37 cellular contexts compared by ENCODE assay signal in the genomic region with DNA sequence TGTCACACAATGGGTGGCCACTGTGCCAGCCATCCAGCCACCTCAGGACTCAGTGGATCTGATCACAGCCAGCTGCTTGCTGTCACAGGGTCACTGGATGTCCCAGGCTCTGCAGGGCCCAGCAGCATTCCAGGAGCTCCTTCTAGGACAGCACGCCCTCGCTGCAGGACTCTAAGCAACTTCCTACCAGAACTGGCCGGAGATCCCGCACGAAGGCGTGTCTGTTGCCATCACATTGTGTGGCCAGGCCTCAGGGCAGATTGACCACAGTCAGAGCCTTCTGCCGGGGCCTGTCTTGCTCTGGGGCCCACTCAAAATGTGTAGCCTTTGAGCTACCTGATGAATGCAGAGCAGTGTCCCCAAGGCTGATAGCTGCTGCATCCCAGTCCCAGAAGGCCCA. TPM values are rescaled to one million over a fixed set of nuclear protein-coding genes. Genes with fewer than 3 reads are reported as not detected.
"Had no signal": no experiment of that assay in that cellular context is flagged by ENCODE, and none has a peak within 500 bp of the region (broad histone marks: within the 10 kb centered on the region; RNA-seq: fewer than 3 reads in every experiment).

No MANE protein-coding gene starts in this region.

- ATAC-seq: activated CD8-positive, alpha-beta T cell treated with anti-CD3 and anti-CD28 coated beads for 36 hours; activated naive CD4-positive, alpha-beta T cell treated with anti-CD3 and anti-CD28 coated beads, Interleukin-2, amount 50 U/mL, for 72 hours; activated T-cell treated with anti-CD3 and anti-CD28 coated beads, Interleukin-2, amount 50 U/mL, for 4 hours; activated T-cell treated with anti-CD3 and anti-CD28 coated beads, Interleukin-2, amount 50 U/mL, for 72 hours; activated T-helper 17 cell treated with anti-CD3 and anti-CD28 coated beads, Interleukin-2, amount 50 U/mL, for 72 hours; body of pancreas had no signal

- DNase-seq: activated B cell treated with CpG ODN at 0.5 μM for 24 hours; activated CD4-positive, alpha-beta memory T cell treated with anti-CD3 and anti-CD28 coated beads for 36 hours; activated CD4-positive, alpha-beta T cell treated with anti-CD3 and anti-CD28 coated beads for 4 hours; activated CD4-positive, alpha-beta T cell treated with anti-CD3 and anti-CD28 coated beads, Interleukin-2, amount 10 ng/mL, durations not matched to agents 24 days and 14 days; activated CD4-positive, alpha-beta T cell treated with anti-CD3 and anti-CD28 coated beads, Interleukin-2, amount 50 U/mL, for 1 hour; activated CD4-positive, alpha-beta T cell treated with anti-CD3 and anti-CD28 coated beads, Interleukin-2, amount 50 U/mL, for 4 hours; activated CD4-positive, CD25-positive, alpha-beta regulatory T cell treated with anti-CD3 and anti-CD28 coated beads, Interleukin-2, amount 50 U/mL, for 72 hours; activated CD8-positive, alpha-beta memory T cell treated with anti-CD3 and anti-CD28 coated beads, Interleukin-2, amount 50 U/mL, for 4 hours; activated CD8-positive, alpha-beta T cell treated with anti-CD3 and anti-CD28 coated beads for 36 hours; activated effector memory CD4-positive, alpha-beta T cell treated with anti-CD3 and anti-CD28 coated beads, Interleukin-2, amount 50 U/mL, for 16 hours; activated gamma-delta T cell treated with Interleukin-2 at 50 U/mL for 16 hours; activated naive CD4-positive, alpha-beta T cell; activated naive CD4-positive, alpha-beta T cell treated with anti-CD3 and anti-CD28 coated beads for 36 hours; activated naive CD4-positive, alpha-beta T cell treated with anti-CD3 and anti-CD28 coated beads, Interleukin-2, amount 50 U/mL, for 16 hours; activated naive CD8-positive, alpha-beta T cell treated with anti-CD3 and anti-CD28 coated beads for 36 hours; activated T-cell treated with anti-CD3 and anti-CD28 coated beads for 4 hours; activated T-cell treated with anti-CD3 and anti-CD28 coated beads, Interleukin-2, amount 50 U/mL, for 1 hour; activated T-cell treated with anti-CD3 and anti-CD28 coated beads, Interleukin-2, amount 50 U/mL, for 4 hours; activated T-cell treated with anti-CD3 and anti-CD28 coated beads, Interleukin-2, amount 50 U/mL, for 72 hours; adrenal gland; amniotic stem cell; aorta; body of pancreas; brain microvascular endothelial cell; caudate nucleus; cerebellar nuclear complex; T-helper 1 cell; T-helper 2 cell; T-helper 9 cell had no signal

- H3K4me1 ChIP-seq: adrenal gland, body of pancreas, breast epithelium had no signal

- H3K27me3 ChIP-seq: body of pancreas, breast epithelium had no signal

- H3K4me3 ChIP-seq: adrenal gland, body of pancreas, breast epithelium, cardiac muscle cell had no signal

- H3K27ac ChIP-seq: adrenal gland, body of pancreas, brain microvascular endothelial cell, breast epithelium, cardiac muscle cell, VCaP had no signal

- H3K36me3 ChIP-seq: adrenal gland, brain microvascular endothelial cell, breast epithelium, cardiac muscle cell had no signal

- H3K9me3 ChIP-seq: adrenal gland, body of pancreas, breast epithelium had no signal

RNA-seq across cellular contexts. Expression of gene DNAJB8, which starts 24.6 kb away (rescaled TPM):
- total RNA-seq: activated B cell treated with CpG ODN at 0.5 μM for 24 hours; activated CD4-positive, alpha-beta memory T cell treated with anti-CD3 and anti-CD28 coated beads for 36 hours; activated CD4-positive, alpha-beta T cell treated with anti-CD3 and anti-CD28 coated beads, Interleukin-2, amount 10 ng/mL, durations not matched to agents 24 days and 14 days; activated CD8-positive, alpha-beta memory T cell treated with anti-CD3 and anti-CD28 coated beads for 36 hours; activated CD8-positive, alpha-beta T cell treated with anti-CD3 and anti-CD28 coated beads for 36 hours; activated naive CD4-positive, alpha-beta T cell treated with anti-CD3 and anti-CD28 coated beads for 36 hours; activated naive CD4-positive, alpha-beta T cell treated with anti-CD3 and anti-CD28 coated beads, Interleukin-2, amount 50 U/mL, for 72 hours; activated naive CD8-positive, alpha-beta T cell treated with anti-CD3 and anti-CD28 coated beads for 36 hours; activated T-cell treated with anti-CD3 and anti-CD28 coated beads, Interleukin-2, amount 50 U/mL, for 4 hours; activated T-cell treated with anti-CD3 and anti-CD28 coated beads, Interleukin-2, amount 50 U/mL, for 72 hours; activated T-helper 1 cell treated with anti-CD3 and anti-CD28 coated beads, Interleukin-12 subunit alpha, Interleukin-12 subunit beta, Interleukin-2, Interleukin-4 antibody, amounts not matched to agents 30 ng/mL and 10 ng/mL and 1 ng/mL, durations not matched to agents 14 hours and 24 hours and 36 hours; activated T-helper 17 cell treated with anti-CD3 and anti-CD28 coated beads, Interleukin-2, amount 50 U/mL, for 72 hours; adrenal gland; aorta; astrocyte; body of pancreas; breast epithelium; cardiac muscle cell had no signal
- polyA plus RNA-seq: adrenal gland, aorta, cardiac muscle cell had no signal

RNA-seq across cellular contexts. Expression of gene GATA2, which starts 50.9 kb away (rescaled TPM):
- total RNA-seq: activated B cell treated with CpG ODN at 0.5 μM for 24 hours; activated CD4-positive, alpha-beta memory T cell treated with anti-CD3 and anti-CD28 coated beads for 36 hours; activated CD4-positive, alpha-beta T cell treated with anti-CD3 and anti-CD28 coated beads, Interleukin-2, amount 10 ng/mL, durations not matched to agents 24 days and 14 days; activated CD8-positive, alpha-beta T cell treated with anti-CD3 and anti-CD28 coated beads for 36 hours had no signal
